Comparison of ENCODE assay signal across 8 cellular contexts in genomic region chr17:68089881-68090280, GRCh38. TPM values are rescaled to one million over a fixed set of nuclear protein-coding genes. Genes with fewer than 3 reads are reported as not detected.
DNase-seq lines count a peak whose midpoint lies in the region; ATAC-seq and TF ChIP-seq lines count a peak whose summit lies in the region.

No MANE protein-coding gene starts in this region.

- H3K9me3 ChIP-seq in liver (ENCODE audit: control insufficient read depth in 4 of 4, low read length in 3 of 4): no peaks in the 10 kb centered on the region

- H3K27ac ChIP-seq in liver (ENCODE audit: low read depth in 1 of 2, low read length in 2 of 2): no peak overlapping the region

- no peak overlapping the region for H3K4me3 ChIP-seq in liver (ENCODE audit: low read depth in 1 of 3, low read length in 3 of 3)

- no peak for TF ChIP-seq RAD21 in liver (IDR thresholded peaks at IDR 0.05)

- TF ChIP-seq CTCF in liver (IDR thresholded peaks at IDR 0.05; ENCODE audit: low read depth, low read length, missing input control): no peak

- no peaks in the 10 kb centered on the region for H3K36me3 ChIP-seq in liver (ENCODE audit: control insufficient read depth in 4 of 4, insufficient read depth in 3 of 4, low read depth in 1 of 4, low read length in 3 of 4)

- ATAC-seq in HG02678 (IDR thresholded peaks at IDR 0.05; ENCODE audit: unreplicated experiment) (peak; percentile 45), HG03469 (IDR thresholded peaks at IDR 0.05; ENCODE audit: unreplicated experiment) (no peak)

- no peak overlapping the region for H3K9ac ChIP-seq in liver (ENCODE audit: low read depth in 1 of 2, low read length in 2 of 2)

- H3K4me1 ChIP-seq in liver (ENCODE audit: control insufficient read depth in 4 of 4, insufficient read depth in 4 of 4, low read length in 3 of 4): no peaks in the 10 kb centered on the region

- 41% methylated on average over 3 of the region's 3 CpGs for WGBS in liver

- H3K27me3 ChIP-seq in liver (ENCODE audit: control insufficient read depth in 4 of 4, insufficient read depth in 4 of 4, low read length in 3 of 4): no peaks in the 10 kb centered on the region

- peak; percentile 88 for DNase-seq in DMS53 treated with DMSO at 0.1 percent for 48 hours (lab: John Stamatoyannopoulos, UW; ENCODE audit: unreplicated experiment)
- DNase-seq in SKM-1 treated with dmso at 0.1 percent for 144 hours (lab: John Stamatoyannopoulos, UW; ENCODE audit: unreplicated experiment): peak; percentile 48
- no peak for DNase-seq in epidermal melanocyte (ENCODE audit: insufficient read length, low spot score)
- no peak for DNase-seq in NCI-H2081 (lab: John Stamatoyannopoulos, UW)
- no peak for DNase-seq in cortex of kidney (lab: John Stamatoyannopoulos, UW)

TF ChIP-seq in liver, 16 proteins besides CTCF, POLR2A, EP300 and RAD21:
- TF ChIP-seq NR2F2 (IDR thresholded peaks at IDR 0.05) (no peak), JUND (IDR thresholded peaks at IDR 0.05) (peak; percentile 81 to 88)
TF ChIP-seq in liver: peak in this region for 1.

RNA-seq across cellular contexts. Expression of gene KPNA2, which starts 54.3 kb away (rescaled TPM):
- total RNA-seq in liver: 10 to 100 TPM; 10.5 to 61.1 TPM
- polyA plus RNA-seq in liver: 10 to 100 TPM; 15.4 to 20.2 TPM

Comparison
In these comparisons a context has a peak if more than half of its experiments do, and no peak if none do; other contexts are left out.
1. DNase-seq: peak in DMS53 treated with DMSO at 0.1 percent for 48 hours (single experiment) and SKM-1 treated with dmso at 0.1 percent for 144 hours (single experiment); none in epidermal melanocyte (single experiment), NCI-H2081 (0 of 2) and cortex of kidney (single experiment).